Comparison of ENCODE assay signal across 8 cellular contexts in the genomic region with DNA sequence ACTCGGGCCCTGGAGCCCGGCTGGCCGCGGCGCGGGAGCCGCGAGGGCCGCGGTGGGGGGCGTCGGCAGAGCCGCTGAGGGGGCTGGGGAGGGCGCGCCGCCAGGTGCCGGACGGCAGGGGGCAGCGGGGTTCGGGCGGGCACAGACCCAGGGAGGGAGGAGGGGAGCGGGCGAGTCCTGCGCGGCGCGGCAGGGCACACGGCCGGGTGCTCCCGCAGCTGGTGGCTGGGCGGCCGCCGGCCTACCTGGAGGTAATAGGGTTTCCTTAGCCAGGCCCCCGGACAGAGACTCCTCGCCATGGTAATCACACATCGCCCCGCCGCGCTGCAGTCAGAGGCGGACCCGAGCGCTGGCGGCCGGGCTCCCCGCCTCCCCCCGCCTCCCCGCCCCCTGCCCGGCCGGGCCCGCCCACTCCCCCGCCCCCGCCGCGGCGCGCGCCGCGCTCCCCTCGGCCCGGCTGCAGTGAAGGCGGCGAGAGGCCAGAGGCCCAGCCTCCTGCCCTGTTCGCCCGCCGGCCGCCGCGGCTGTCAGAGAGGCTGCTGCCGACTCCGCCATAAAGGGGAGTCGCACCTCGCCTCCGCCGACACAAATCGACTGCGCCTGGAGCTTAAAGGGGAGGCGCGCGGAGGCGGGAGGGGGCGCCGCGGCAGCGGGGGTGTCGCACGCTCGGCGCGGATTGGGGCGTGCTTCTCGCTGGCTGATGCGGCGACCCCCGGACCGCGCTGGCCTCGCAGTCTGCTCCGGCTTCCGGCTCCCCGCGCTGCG. TPM values are rescaled to one million over a fixed set of nuclear protein-coding genes. Genes with fewer than 3 reads are reported as not detected.
DNase-seq lines count a peak whose midpoint lies in the region; ATAC-seq and TF ChIP-seq lines count a peak whose summit lies in the region.

A gene (minus strand): TSS at position 332 of the 765 bp plus-strand sequence. CDS start 33 bp downstream, at position 299.

- ATAC-seq in GM21447 (IDR thresholded peaks at IDR 0.05; ENCODE audit: unreplicated experiment), result peak; percentile 31
- peak; percentile 61 for ATAC-seq in foreskin keratinocyte

- H3K27ac ChIP-seq in foreskin keratinocyte (peak within 1 kb of the TSS; percentile 50), substantia nigra (ENCODE audit: low read depth, low read length, poor library complexity, severe bottlenecking) (peak within 1 kb of the TSS; percentile 88)

- H3K27me3 ChIP-seq in foreskin keratinocyte, result no peaks in the 10 kb centered on the region

- no peaks in the 10 kb centered on the region for H3K4me1 ChIP-seq in foreskin keratinocyte

- DNase-seq in DMS114 treated with DMSO at 0.1 percent for 48 hours (lab: John Stamatoyannopoulos, UW; ENCODE audit: unreplicated experiment) (peak; percentile 66), HuH-7 (ENCODE audit: low spot score) (peak; percentile 68), activated gamma-delta T cell treated with Interleukin-2 at 50 U/mL for 16 hours (peak; percentile 78), foreskin keratinocyte (peak in 1 of 2 donors; percentile 37), nucleus accumbens (lab: John Stamatoyannopoulos, UW) (peak in 55 of 56 donors; percentile 25 to 93 (median 78)), substantia nigra (lab: John Stamatoyannopoulos, UW) (peak; percentile 30 to 93 (median 81))

- peak; percentile 36 for TF ChIP-seq CTCF in foreskin keratinocyte (conservative IDR thresholded peaks at IDR 0.05)

- peak; percentile 78 for TF ChIP-seq POLR2A in Raji (IDR thresholded peaks at IDR 0.05; ENCODE audit: insufficient read depth, low read depth, low read length)

RNA-seq across cellular contexts. Expression of the gene that starts here (rescaled TPM):
- total RNA-seq in foreskin keratinocyte, result 9.9 and 12.3 TPM in 2 replicates
- 6.1 and 8.3 TPM in 2 replicates for polyA plus RNA-seq in foreskin keratinocyte
